ENCODE assay signal across 7 cellular contexts in genomic region chr9:77177894-77178794, GRCh38. TPM values are rescaled to one million over a fixed set of nuclear protein-coding genes. Genes with fewer than 3 reads are reported as not detected.
DNase-seq lines count a peak whose midpoint lies in the region; ATAC-seq lines count a peak whose summit lies in the region.

No MANE protein-coding gene starts in this region.

- H3K4me3 Mint-ChIP-seq in activated T-cell treated with anti-CD3 and anti-CD28 coated beads, Interleukin-2, amount 50 U/mL, for 72 hours, result peak overlapping the region; percentile 94 to 96
- H3K4me3 Mint-ChIP-seq in natural killer cell treated with Interleukin-12 subunit alpha and Interleukin-12 subunit beta and Interleukin-15 and Interleukin-18, amount 100 ng/mL, for 72 hours, result peak overlapping the region; percentile 98
- peak overlapping the region; percentile 94 to 97 for H3K4me3 Mint-ChIP-seq in stimulated activated naive CD8-positive, alpha-beta T cell treated with anti-CD3 and anti-CD28 coated beads, Interleukin-15, amount 100 ng/mL, for 72 hours

- H3K36me3 Mint-ChIP-seq in activated T-cell treated with anti-CD3 and anti-CD28 coated beads, Interleukin-2, amount 50 U/mL, for 72 hours (ENCODE audit: insufficient read depth in 2 of 2), result peaks cover 0 to 3% of the 10 kb centered on the region in 2 donors
- H3K36me3 Mint-ChIP-seq in natural killer cell treated with Interleukin-12 subunit alpha and Interleukin-12 subunit beta and Interleukin-15 and Interleukin-18, amount 100 ng/mL, for 72 hours, result no peaks in the 10 kb centered on the region

- no peaks in the 10 kb centered on the region for H3K9me3 Mint-ChIP-seq in activated T-cell treated with anti-CD3 and anti-CD28 coated beads, Interleukin-2, amount 50 U/mL, for 72 hours
- H3K9me3 Mint-ChIP-seq in natural killer cell treated with Interleukin-12 subunit alpha and Interleukin-12 subunit beta and Interleukin-15 and Interleukin-18, amount 100 ng/mL, for 72 hours, result no peaks in the 10 kb centered on the region
- H3K9me3 Mint-ChIP-seq in stimulated activated naive CD8-positive, alpha-beta T cell treated with anti-CD3 and anti-CD28 coated beads, Interleukin-15, amount 100 ng/mL, for 72 hours, result no peaks in the 10 kb centered on the region

- DNase-seq in OCI-M1 (lab: John Stamatoyannopoulos, UW) (peak; percentile 66), fibroblast of peridontal ligament (ENCODE audit: extremely low read depth) (peak; percentile 31)
- DNase-seq in activated T-cell treated with anti-CD3 and anti-CD28 coated beads, Interleukin-2, amount 50 U/mL, for 72 hours, result peak; percentile 59 to 61
- DNase-seq in natural killer cell treated with Interleukin-12 subunit alpha and Interleukin-12 subunit beta and Interleukin-15 and Interleukin-18, amount 100 ng/mL, for 72 hours (ENCODE audit: low spot score), result peak; percentile 73
- DNase-seq in stimulated activated naive CD8-positive, alpha-beta T cell treated with anti-CD3 and anti-CD28 coated beads, Interleukin-15, amount 100 ng/mL, for 72 hours, result peak; percentile 43 to 46

- H3K4me1 Mint-ChIP-seq in activated T-cell treated with anti-CD3 and anti-CD28 coated beads, Interleukin-2, amount 50 U/mL, for 72 hours (ENCODE audit: low read depth), result peaks cover 26% of the 10 kb centered on the region
- peaks cover 19 to 20% of the 10 kb centered on the region in 2 donors for H3K4me1 Mint-ChIP-seq in natural killer cell treated with Interleukin-12 subunit alpha and Interleukin-12 subunit beta and Interleukin-15 and Interleukin-18, amount 100 ng/mL, for 72 hours (ENCODE audit: low read depth in 2 of 2)
- peaks cover 33% of the 10 kb centered on the region for H3K4me1 Mint-ChIP-seq in stimulated activated naive CD8-positive, alpha-beta T cell treated with anti-CD3 and anti-CD28 coated beads, Interleukin-15, amount 100 ng/mL, for 72 hours

- ATAC-seq in GM18868 (IDR thresholded peaks at IDR 0.05; ENCODE audit: unreplicated experiment) (peak; percentile 17), HG03039 (IDR thresholded peaks at IDR 0.05; ENCODE audit: unreplicated experiment) (peak; percentile 9)
- peak in 1 of 2 donors; percentile 15 for ATAC-seq in activated T-cell treated with anti-CD3 and anti-CD28 coated beads, Interleukin-2, amount 50 U/mL, for 72 hours (replicated peaks in 1 of 2)
- ATAC-seq in natural killer cell treated with Interleukin-12 subunit alpha and Interleukin-12 subunit beta and Interleukin-15 and Interleukin-18, amount 100 ng/mL, for 72 hours, result peak; percentile 10 to 20
- ATAC-seq in stimulated activated naive CD8-positive, alpha-beta T cell treated with anti-CD3 and anti-CD28 coated beads, Interleukin-15, amount 100 ng/mL, for 72 hours, result peak; percentile 21

- H3K27me3 Mint-ChIP-seq in activated T-cell treated with anti-CD3 and anti-CD28 coated beads, Interleukin-2, amount 50 U/mL, for 72 hours (ENCODE audit: low read depth), result no peaks in the 10 kb centered on the region
- H3K27me3 Mint-ChIP-seq in natural killer cell treated with Interleukin-12 subunit alpha and Interleukin-12 subunit beta and Interleukin-15 and Interleukin-18, amount 100 ng/mL, for 72 hours, result no peaks in the 10 kb centered on the region
- no peaks in the 10 kb centered on the region for H3K27me3 Mint-ChIP-seq in stimulated activated naive CD8-positive, alpha-beta T cell treated with anti-CD3 and anti-CD28 coated beads, Interleukin-15, amount 100 ng/mL, for 72 hours

- H3K27ac Mint-ChIP-seq in activated T-cell treated with anti-CD3 and anti-CD28 coated beads, Interleukin-2, amount 50 U/mL, for 72 hours, result peak overlapping the region; percentile 96
- peak overlapping the region; percentile 86 to 90 for H3K27ac Mint-ChIP-seq in natural killer cell treated with Interleukin-12 subunit alpha and Interleukin-12 subunit beta and Interleukin-15 and Interleukin-18, amount 100 ng/mL, for 72 hours
- H3K27ac Mint-ChIP-seq in stimulated activated naive CD8-positive, alpha-beta T cell treated with anti-CD3 and anti-CD28 coated beads, Interleukin-15, amount 100 ng/mL, for 72 hours, result peak overlapping the region; percentile 91 to 92

RNA-seq across cellular contexts. Expression of gene VPS13A, which starts 0.8 kb away (rescaled TPM):
- total RNA-seq in activated T-cell treated with anti-CD3 and anti-CD28 coated beads, Interleukin-2, amount 50 U/mL, for 72 hours, result 10 to 100 TPM; 29.7 to 30.1 TPM
- total RNA-seq in natural killer cell treated with Interleukin-12 subunit alpha and Interleukin-12 subunit beta and Interleukin-15 and Interleukin-18, amount 100 ng/mL, for 72 hours, result 10 to 100 TPM; 34.2 to 60.9 TPM
